In genomic region chr20:2800590-2801458, GRCh38 we compare ENCODE assay signal across 8 cellular contexts. TPM values are rescaled to one million over a fixed set of nuclear protein-coding genes. Genes with fewer than 3 reads are reported as not detected.
DNase-seq lines count a peak whose midpoint lies in the region; ATAC-seq and TF ChIP-seq lines count a peak whose summit lies in the region.

TSS of gene CPXM1 (minus strand) at chr20:2800627. CDS start at chr20:2800572, 55 bp downstream.

- peaks cover 22% of the 10 kb centered on the region for H3K4me1 Mint-ChIP-seq in activated T-cell treated with anti-CD3 and anti-CD28 coated beads, Interleukin-2, amount 50 U/mL, for 4 hours (ENCODE audit: low read depth)
- peaks cover 38% of the 10 kb centered on the region for H3K4me1 Mint-ChIP-seq in stimulated activated naive CD8-positive, alpha-beta T cell treated with anti-CD3 and anti-CD28 coated beads, Interleukin-15, amount 100 ng/mL, for 72 hours

- no peak for TF ChIP-seq CTCF in AG04449 (IDR thresholded peaks at IDR 0.05; ENCODE audit: insufficient read depth, low read length, missing control alignments)

- H3K4me3 ChIP-seq in AG04449 (ENCODE audit: low read depth, low read length) (peak within 1 kb of the TSS; percentile 60), iPS-20b (ENCODE audit: low read length) (peak within 1 kb of the TSS; percentile 89)
- H3K4me3 ChIP-seq in Jurkat, Clone E6-1 (ENCODE audit: low read length) = peak within 1 kb of the TSS; percentile 64

- peaks cover 70% of the 10 kb centered on the region for H3K27me3 Mint-ChIP-seq in activated T-cell treated with anti-CD3 and anti-CD28 coated beads, Interleukin-2, amount 50 U/mL, for 4 hours (ENCODE audit: low read depth)
- H3K27me3 Mint-ChIP-seq in stimulated activated naive CD8-positive, alpha-beta T cell treated with anti-CD3 and anti-CD28 coated beads, Interleukin-15, amount 100 ng/mL, for 72 hours = peaks cover 82% of the 10 kb centered on the region

- no peaks in the 10 kb centered on the region for H3K9me3 Mint-ChIP-seq in activated T-cell treated with anti-CD3 and anti-CD28 coated beads, Interleukin-2, amount 50 U/mL, for 4 hours
- H3K9me3 Mint-ChIP-seq in stimulated activated naive CD8-positive, alpha-beta T cell treated with anti-CD3 and anti-CD28 coated beads, Interleukin-15, amount 100 ng/mL, for 72 hours = no peaks in the 10 kb centered on the region

- H3K9ac ChIP-seq in iPS-20b (ENCODE audit: low read depth, low read length) = peak within 1 kb of the TSS; percentile 85; the same call in 1 of the 2 replicates

- peak; percentile 46 for ATAC-seq in GM18873 (IDR thresholded peaks at IDR 0.05; ENCODE audit: low FRiP score, unreplicated experiment)
- ATAC-seq in activated T-cell treated with anti-CD3 and anti-CD28 coated beads, Interleukin-2, amount 50 U/mL, for 4 hours = peak; percentile 56 to 63
- peak; percentile 85 for ATAC-seq in stimulated activated naive CD8-positive, alpha-beta T cell treated with anti-CD3 and anti-CD28 coated beads, Interleukin-15, amount 100 ng/mL, for 72 hours
- ATAC-seq in left lobe of liver = no peak
- no peak for ATAC-seq in GM19455 (IDR thresholded peaks at IDR 0.05; ENCODE audit: unreplicated experiment)

- H3K36me3 Mint-ChIP-seq in activated T-cell treated with anti-CD3 and anti-CD28 coated beads, Interleukin-2, amount 50 U/mL, for 4 hours (ENCODE audit: insufficient read depth) = no peaks in the 10 kb centered on the region

- H3K4me1 ChIP-seq in iPS-20b (ENCODE audit: insufficient read depth, low read length) = peaks cover 12% of the 10 kb centered on the region; the same call in 1 of the 2 replicates

- no peak within 1 kb of the TSS for H3K27ac ChIP-seq in iPS-20b (ENCODE audit: low read length)

- no peak for DNase-seq in AG04449 (ENCODE audit: low read depth, low spot score)
- peak; percentile 27 for DNase-seq in Jurkat, Clone E6-1 (ENCODE audit: low read depth, low spot score)
- no peak for DNase-seq in activated T-cell treated with anti-CD3 and anti-CD28 coated beads, Interleukin-2, amount 50 U/mL, for 4 hours
- peak; percentile 23 to 65 for DNase-seq in stimulated activated naive CD8-positive, alpha-beta T cell treated with anti-CD3 and anti-CD28 coated beads, Interleukin-15, amount 100 ng/mL, for 72 hours
- DNase-seq in left lobe of liver (ENCODE audit: low spot score) = no peak

- CTCF ChIA-PET in AG04449 (lab: Yijun Ruan, JAX) = no interaction called here

- no peaks in the 10 kb centered on the region for H3K9me3 ChIP-seq in iPS-20b (ENCODE audit: insufficient read depth, low read depth, low read length)

- H3K27ac Mint-ChIP-seq in stimulated activated naive CD8-positive, alpha-beta T cell treated with anti-CD3 and anti-CD28 coated beads, Interleukin-15, amount 100 ng/mL, for 72 hours = peak within 1 kb of the TSS; percentile 49 to 90

- H3K4me3 Mint-ChIP-seq in activated T-cell treated with anti-CD3 and anti-CD28 coated beads, Interleukin-2, amount 50 U/mL, for 4 hours = peak within 1 kb of the TSS; percentile 80
- H3K4me3 Mint-ChIP-seq in stimulated activated naive CD8-positive, alpha-beta T cell treated with anti-CD3 and anti-CD28 coated beads, Interleukin-15, amount 100 ng/mL, for 72 hours = peak within 1 kb of the TSS; percentile 91

- H3K27me3 ChIP-seq in iPS-20b (ENCODE audit: insufficient read depth, low read length) = peaks cover 60% of the 10 kb centered on the region

- POLR2A ChIA-PET in AG04449 (lab: Yijun Ruan, JAX) = no interaction called here

- peaks cover 30% of the 10 kb centered on the region for H3K36me3 ChIP-seq in iPS-20b (ENCODE audit: insufficient read depth, low read depth, low read length)

RNA-seq across cellular contexts. Expression of gene CPXM1, which starts in this region (rescaled TPM):
- 102 TPM for polyA plus RNA-seq in Jurkat, Clone E6-1 (2012; ENCODE audit: insufficient read depth, insufficient read length)
- 1 to 10 TPM in 1 of 3 donors, under 1 TPM in 2; 0.95 to 3.8 (median 0.98) TPM for total RNA-seq in activated T-cell treated with anti-CD3 and anti-CD28 coated beads, Interleukin-2, amount 50 U/mL, for 4 hours
- total RNA-seq in left lobe of liver = not detected

Comparison
In these comparisons a context has a peak if more than half of its experiments do, and no peak if none do; other contexts are left out.
1. DNase-seq: peak in Jurkat, Clone E6-1 (single experiment) and stimulated activated naive CD8-positive, alpha-beta T cell treated with anti-CD3 and anti-CD28 coated beads, Interleukin-15, amount 100 ng/mL, for 72 hours (2 of 2); none in AG04449 (single experiment), activated T-cell treated with anti-CD3 and anti-CD28 coated beads, Interleukin-2, amount 50 U/mL, for 4 hours (single experiment) and left lobe of liver (single experiment).
2. ATAC-seq: peak in GM18873 (single experiment), activated T-cell treated with anti-CD3 and anti-CD28 coated beads, Interleukin-2, amount 50 U/mL, for 4 hours (2 of 2) and stimulated activated naive CD8-positive, alpha-beta T cell treated with anti-CD3 and anti-CD28 coated beads, Interleukin-15, amount 100 ng/mL, for 72 hours (single experiment); none in left lobe of liver (single experiment) and GM19455 (single experiment).
3. Peak in every context shown above with its lines, with median percentiles within 50 percentile points of each other: H3K4me3 ChIP-seq.